1 cellular context compared by ENCODE assay signal in genomic region chr17:80035687-80035936, GRCh38.
TF ChIP-seq lines count a peak whose summit lies in the region.

Gene TBC1D16, minus strand, starts transcription at chr17:80035872. Its CDS starts 22,325 bp downstream, at chr17:80013547.

TF ChIP-seq in WTC11, 78 proteins besides CTCF, POLR2A, EP300 and RAD21 (continued from another document):
- TF ChIP-seq PRDM15 (CRISPR knock-in tag; IDR thresholded peaks at IDR 0.05): no peak
- TF ChIP-seq AR (CRISPR knock-in tag; IDR thresholded peaks at IDR 0.05): no peak
- TF ChIP-seq RORB (CRISPR knock-in tag; IDR thresholded peaks at IDR 0.05): no peak
- TF ChIP-seq GABPB1 (CRISPR knock-in tag; IDR thresholded peaks at IDR 0.05): no peak
- no peak for TF ChIP-seq CREB1 (CRISPR knock-in tag; IDR thresholded peaks at IDR 0.05)
- no peak for TF ChIP-seq ZNF317 (CRISPR knock-in tag; IDR thresholded peaks at IDR 0.05; ENCODE audit: borderline replicate concordance, low read depth)
- TF ChIP-seq TEAD1 (CRISPR knock-in tag; IDR thresholded peaks at IDR 0.05): no peak
- no peak for TF ChIP-seq JUN (CRISPR knock-in tag; IDR thresholded peaks at IDR 0.05)
- TF ChIP-seq EMX1 (CRISPR knock-in tag; IDR thresholded peaks at IDR 0.05): no peak
- no peak for TF ChIP-seq PRRX2 (CRISPR knock-in tag; IDR thresholded peaks at IDR 0.05)
